15 cellular contexts compared by ENCODE assay signal in the genomic region with DNA sequence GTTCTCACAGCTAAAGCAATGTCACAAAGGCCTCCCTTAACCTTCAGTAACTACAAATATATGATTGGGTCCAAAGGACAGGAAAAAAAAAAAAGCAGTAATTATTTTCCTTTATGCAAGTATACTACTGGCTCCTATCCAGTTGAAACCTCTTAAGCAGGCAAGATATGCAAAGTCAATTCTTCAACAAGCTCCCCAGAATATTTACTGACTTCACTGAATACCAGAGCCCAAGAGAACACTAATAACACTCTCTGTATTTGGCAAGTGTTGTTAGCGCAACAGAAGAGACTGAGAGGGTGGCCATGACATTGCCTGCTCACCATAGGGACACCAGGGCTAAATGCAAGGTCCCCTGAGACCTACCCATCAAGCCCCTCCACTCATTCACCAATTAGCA.
DNase-seq lines count a peak whose midpoint lies in the region; ATAC-seq and TF ChIP-seq lines count a peak whose summit lies in the region.
"Had no signal": no experiment of that assay in that cellular context is flagged by ENCODE, and none has a peak within 500 bp of the region (broad histone marks: within the 10 kb centered on the region; RNA-seq: fewer than 3 reads in every experiment).

No MANE protein-coding gene starts in this region.

- H2AFZ ChIP-seq in GM23338: no peak overlapping the region

- H3K36me3 ChIP-seq in adipocyte (ENCODE audit: control insufficient read depth, insufficient read depth, low read length, severe bottlenecking): no peaks in the 10 kb centered on the region
- no peaks in the 10 kb centered on the region for H3K36me3 ChIP-seq in lung (ENCODE audit: control insufficient read depth in 2 of 2, insufficient read depth in 2 of 2, low read length in 2 of 2)
- H3K36me3 ChIP-seq in GM23338 (ENCODE audit: insufficient read depth): no peaks in the 10 kb centered on the region
- H3K36me3 ChIP-seq: gastrocnemius medialis, WERI-Rb-1 had no signal

- H3K4me3 Mint-ChIP-seq in Calu3 (ENCODE audit: low read depth, unreplicated experiment): no peak overlapping the region
- H3K4me3 Mint-ChIP-seq in GM23338: no peak overlapping the region
- H3K4me3 Mint-ChIP-seq: CD4-positive, CD25-positive, alpha-beta regulatory T cell; naive thymus-derived CD8-positive, alpha-beta T cell had no signal

- no peak for DNase-seq in Calu3
- DNase-seq in adipocyte (ENCODE audit: low read depth): peak; percentile 38
- DNase-seq in lung (ENCODE audit: low spot score): no peak
- no peak for DNase-seq in GM23338 (ENCODE audit: low spot score)
- DNase-seq in NOMO-1 (lab: John Stamatoyannopoulos, UW; ENCODE audit: unreplicated experiment in 2 of 2): no peak
- no peak for DNase-seq in posterior cingulate gyrus
- DNase-seq: CD4-positive, CD25-positive, alpha-beta regulatory T cell; dorsolateral prefrontal cortex; gastrocnemius medialis; naive thymus-derived CD8-positive, alpha-beta T cell; NCI-H1417 treated with DMSO at 0.1 percent for 48 hours; NCI-H69; WERI-Rb-1 had no signal

- no peaks in the 10 kb centered on the region for H3K9me3 ChIP-seq in adipocyte (ENCODE audit: control insufficient read depth, low read length)
- no peaks in the 10 kb centered on the region for H3K9me3 ChIP-seq in lung (ENCODE audit: control insufficient read depth in 2 of 2, insufficient read depth in 1 of 2, low read length in 1 of 2)
- H3K9me3 ChIP-seq: gastrocnemius medialis had no signal

- no peaks in the 10 kb centered on the region for H4K20me1 ChIP-seq in GM23338 (replicated peaks; ENCODE audit: insufficient read depth)

- H3K4me1 Mint-ChIP-seq in Calu3 (ENCODE audit: low read depth, unreplicated experiment): peaks cover 47% of the 10 kb centered on the region
- peaks cover 3% of the 10 kb centered on the region; the same call in 2 of the 3 replicates for H3K4me1 Mint-ChIP-seq in GM23338

- H3K9ac ChIP-seq in adipocyte (ENCODE audit: low read length): no peak overlapping the region

- intact Hi-C loops in Calu3 (cut with micrococcal nuclease; ENCODE audit: unreplicated experiment) (no loop called here), posterior cingulate gyrus (cut with DNase I) (no loop called here)

- CTCF ChIA-PET in Calu3 (lab: Charles Lee): interaction anchor here (1.0 kb wide), 1 partner anchor 65 kb away, joined by 6 read pairs; no protein-coding TSS in a partner anchor

- no peak for TF ChIP-seq CTCF in Calu3 (IDR thresholded peaks at IDR 0.05; ENCODE audit: unreplicated experiment)
- no peak for TF ChIP-seq CTCF in lung (IDR thresholded peaks at IDR 0.05; ENCODE audit: control extremely low read depth, extremely low read depth)
- no peak for TF ChIP-seq CTCF in GM23338 (conservative IDR thresholded peaks at IDR 0.05; ENCODE audit: low read depth in 2 of 2)

- no peaks in the 10 kb centered on the region for H3K27me3 ChIP-seq in adipocyte (replicated peaks; ENCODE audit: control insufficient read depth, insufficient read depth, low read length)
- H3K27me3 ChIP-seq in lung (ENCODE audit: control insufficient read depth, insufficient read depth): no peaks in the 10 kb centered on the region
- H3K27me3 ChIP-seq in GM23338 (ENCODE audit: insufficient read depth): no peaks in the 10 kb centered on the region
- H3K27me3 ChIP-seq: dorsolateral prefrontal cortex, gastrocnemius medialis had no signal

- 68 to 83% methylated on average over 1 of the region's 1 CpG for WGBS in lung, 2 donors

- H3K79me2 ChIP-seq in GM23338 (replicated peaks; ENCODE audit: insufficient read depth): no peaks in the 10 kb centered on the region

- H3K27ac Mint-ChIP-seq in Calu3 (ENCODE audit: unreplicated experiment): peak overlapping the region; percentile 83
- H3K27ac Mint-ChIP-seq in GM23338: no peak overlapping the region

- no peaks in the 10 kb centered on the region for H3K9me2 ChIP-seq in GM23338 (ENCODE audit: insufficient read depth)

- no peaks in the 10 kb centered on the region for H3K27me3 Mint-ChIP-seq in Calu3 (ENCODE audit: unreplicated experiment)
- H3K27me3 Mint-ChIP-seq in GM23338 (ENCODE audit: insufficient read depth, low read depth, poor library complexity): no peaks in the 10 kb centered on the region
- H3K27me3 Mint-ChIP-seq: CD4-positive, CD25-positive, alpha-beta regulatory T cell; naive thymus-derived CD8-positive, alpha-beta T cell had no signal

- no peaks in the 10 kb centered on the region for H3F3A ChIP-seq in GM23338 (replicated peaks; ENCODE audit: low read depth)

- peaks cover 82% of the 10 kb centered on the region for H3K36me3 Mint-ChIP-seq in Calu3 (ENCODE audit: insufficient read depth, unreplicated experiment)
- peaks cover 7% of the 10 kb centered on the region for H3K36me3 Mint-ChIP-seq in GM23338 (ENCODE audit: low read depth)

- ATAC-seq in GM21390 (IDR thresholded peaks at IDR 0.05; ENCODE audit: unreplicated experiment) (peak; percentile 24), lung (ENCODE audit: insufficient read depth, low FRiP score) (peak; percentile 50), GM23338 (no peak)
- ATAC-seq: gastrocnemius medialis; naive thymus-derived CD8-positive, alpha-beta T cell had no signal

- BruUV-seq in Calu3 (replicated peaks; lab: Mats Ljungman, UMichigan): no TSS peak

- no peak overlapping the region for H3K4me2 ChIP-seq in GM23338
- H3K4me2 ChIP-seq: smooth muscle cell had no signal

- peaks cover 3% of the 10 kb centered on the region for H3K9me3 Mint-ChIP-seq in Calu3 (ENCODE audit: low read depth, unreplicated experiment)
- H3K9me3 Mint-ChIP-seq in GM23338: no peaks in the 10 kb centered on the region

- H3K4me3 ChIP-seq in adipocyte (ENCODE audit: low read length): no peak overlapping the region
- no peak overlapping the region for H3K4me3 ChIP-seq in lung
- no peak overlapping the region for H3K4me3 ChIP-seq in GM23338
- H3K4me3 ChIP-seq: dorsolateral prefrontal cortex, gastrocnemius medialis, smooth muscle cell had no signal

- H3K4me1 ChIP-seq in adipocyte (ENCODE audit: control insufficient read depth, insufficient read depth, low read length) (peaks cover 13% of the 10 kb centered on the region), lung (ENCODE audit: control insufficient read depth in 2 of 2, insufficient read depth in 2 of 2, low read length in 2 of 2) (peaks cover 0 to 5% of the 10 kb centered on the region in 2 donors), GM23338 (ENCODE audit: insufficient read depth) (no peaks in the 10 kb centered on the region)
- H3K4me1 ChIP-seq: gastrocnemius medialis had no signal

- H3K27ac ChIP-seq in lung (ENCODE audit: low read depth in 1 of 2, low read length in 1 of 2): no peak overlapping the region
- H3K27ac ChIP-seq in GM23338 (ENCODE audit: low read depth): no peak overlapping the region
- H3K27ac ChIP-seq: dorsolateral prefrontal cortex, gastrocnemius medialis, WERI-Rb-1 had no signal

TF ChIP-seq in GM23338, 12 proteins besides CTCF, POLR2A, EP300 and RAD21 (continues in another document):
- no peak for TF ChIP-seq REST (IDR thresholded peaks at IDR 0.05; ENCODE audit: unreplicated experiment)
- TF ChIP-seq JUNB (IDR thresholded peaks at IDR 0.05; ENCODE audit: unreplicated experiment): no peak
